ENCODE assay signal across 8 cellular contexts in genomic region chr2:26178746-26179436, GRCh38. TPM values are rescaled to one million over a fixed set of nuclear protein-coding genes. Genes with fewer than 3 reads are reported as not detected.
DNase-seq lines count a peak whose midpoint lies in the region; ATAC-seq, FAIRE-seq and TF ChIP-seq lines count a peak whose summit lies in the region.

No MANE protein-coding gene starts in this region.

- CTCF ChIA-PET in CD4-positive, alpha-beta memory T cell (lab: Charles Lee; ENCODE audit: partially characterized antibody): interaction anchor here (1.3 kb wide), 1 partner anchor 10 kb away, joined by 5 read pairs; no protein-coding TSS in a partner anchor
- CTCF ChIA-PET in mammary epithelial cell (lab: Charles Lee; ENCODE audit: low non-redundant PET): no interaction called here

- WGBS in mammary epithelial cell (ENCODE audit: low coverage, missing lambda C conversion rate): 32% methylated on average over 6 of the region's 48 CpGs

- intact Hi-C loops in CD4-positive, alpha-beta memory T cell (cut with micrococcal nuclease): no loop called here
- intact Hi-C loops in mammary epithelial cell (cut with micrococcal nuclease): no loop called here

- H3K4me1 ChIP-seq in CD4-positive, alpha-beta memory T cell (ENCODE audit: insufficient read depth, low read length): peaks cover 12% of the 10 kb centered on the region
- peaks cover 5% of the 10 kb centered on the region for H3K4me1 ChIP-seq in mammary epithelial cell (ENCODE audit: insufficient read depth, low read length)

- DNase-seq in CD4-positive, alpha-beta memory T cell: no peak
- no peak for DNase-seq in mammary epithelial cell
- DNase-seq in kidney epithelial cell (ENCODE audit: low read depth): no peak
- DNase-seq in stimulated activated naive CD8-positive, alpha-beta T cell treated with anti-CD3 and anti-CD28 coated beads, Interleukin-15, amount 100 ng/mL, for 72 hours: no peak
- no peak for DNase-seq in effector CD4-positive, alpha-beta T cell
- DNase-seq in HTR-8/SVneo (ENCODE audit: insufficient read length, low spot score): no peak

- H3K9ac ChIP-seq in mammary epithelial cell (ENCODE audit: insufficient read depth, low read length): no peak overlapping the region

- H3K27me3 Mint-ChIP-seq in CD4-positive, alpha-beta memory T cell: peaks cover 25 to 38% of the 10 kb centered on the region in 2 donors
- peaks cover 76% of the 10 kb centered on the region for H3K27me3 Mint-ChIP-seq in stimulated activated naive CD8-positive, alpha-beta T cell treated with anti-CD3 and anti-CD28 coated beads, Interleukin-15, amount 100 ng/mL, for 72 hours

- ATAC-seq in stimulated activated naive CD8-positive, alpha-beta T cell treated with anti-CD3 and anti-CD28 coated beads, Interleukin-15, amount 100 ng/mL, for 72 hours: peak; percentile 57
- ATAC-seq in GM18907 (IDR thresholded peaks at IDR 0.05; ENCODE audit: unreplicated experiment): no peak

- no peaks in the 10 kb centered on the region for H3K9me3 Mint-ChIP-seq in CD4-positive, alpha-beta memory T cell
- H3K9me3 Mint-ChIP-seq in stimulated activated naive CD8-positive, alpha-beta T cell treated with anti-CD3 and anti-CD28 coated beads, Interleukin-15, amount 100 ng/mL, for 72 hours: no peaks in the 10 kb centered on the region

- H4K20me1 ChIP-seq in mammary epithelial cell (ENCODE audit: insufficient read depth, low read length): no peaks in the 10 kb centered on the region

- no TSS peak for BruUV-seq in mammary epithelial cell (replicated peaks; lab: Mats Ljungman, UMichigan)

- in situ Hi-C loops in mammary epithelial cell (cut with MboI; ENCODE audit: low sequenced_read_pairs in 2 of 2): no loop called here

- dilution Hi-C loops in mammary epithelial cell (cut with HindIII; ENCODE audit: low sequenced_read_pairs): no loop called here

- no peaks in the 10 kb centered on the region for H3K36me3 ChIP-seq in CD4-positive, alpha-beta memory T cell (ENCODE audit: insufficient read depth, low read length)
- H3K36me3 ChIP-seq in mammary epithelial cell (ENCODE audit: insufficient read depth, low read length): no peaks in the 10 kb centered on the region
- H3K36me3 ChIP-seq in kidney epithelial cell (ENCODE audit: control insufficient read depth, insufficient read depth, low read length): no peaks in the 10 kb centered on the region

- H3K9me3 ChIP-seq in CD4-positive, alpha-beta memory T cell (ENCODE audit: control insufficient read depth in 1 of 2, low read length in 2 of 2): no peaks in the 10 kb centered on the region
- no peaks in the 10 kb centered on the region for H3K9me3 ChIP-seq in mammary epithelial cell (replicated peaks; ENCODE audit: insufficient read depth, low read length)

- TF ChIP-seq RAD21 in Ishikawa (IDR thresholded peaks at IDR 0.05; ENCODE audit: low read depth): no peak

- H3K79me2 ChIP-seq in mammary epithelial cell (ENCODE audit: insufficient read depth, low read length): no peaks in the 10 kb centered on the region

- POLR2A ChIA-PET in CD4-positive, alpha-beta memory T cell (lab: Charles Lee; ENCODE audit: partially characterized antibody): no interaction called here

- H3K4me3 ChIP-seq in CD4-positive, alpha-beta memory T cell (ENCODE audit: low read length in 2 of 2): peak overlapping the region in 1 of 2 donors; percentile 20
- peak overlapping the region in 2 of 3 experiments; percentile 28 to 34 for H3K4me3 ChIP-seq in mammary epithelial cell (replicated peaks in 1 of 3; ENCODE audit: insufficient read depth in 1 of 3, low read depth in 2 of 3, low read length in 3 of 3)
- H3K4me3 ChIP-seq in kidney epithelial cell (ENCODE audit: low read depth, low read length): peak overlapping the region; percentile 42

- peaks cover 10 to 21% (median 17%) of the 10 kb centered on the region in 4 donors for H3K4me1 Mint-ChIP-seq in CD4-positive, alpha-beta memory T cell
- peaks cover 33% of the 10 kb centered on the region for H3K4me1 Mint-ChIP-seq in stimulated activated naive CD8-positive, alpha-beta T cell treated with anti-CD3 and anti-CD28 coated beads, Interleukin-15, amount 100 ng/mL, for 72 hours

- peaks cover 0 to 2% of the 10 kb centered on the region in 2 donors for H3K36me3 Mint-ChIP-seq in CD4-positive, alpha-beta memory T cell

- no peak for FAIRE-seq in HTR-8/SVneo (lab: Jason Lieb, UNC)

- peak overlapping the region; percentile 61 to 81 (median 70) for H3K4me3 Mint-ChIP-seq in CD4-positive, alpha-beta memory T cell
- peak overlapping the region; percentile 72 to 81 for H3K4me3 Mint-ChIP-seq in stimulated activated naive CD8-positive, alpha-beta T cell treated with anti-CD3 and anti-CD28 coated beads, Interleukin-15, amount 100 ng/mL, for 72 hours

- TF ChIP-seq CTCF in mammary epithelial cell (conservative IDR thresholded peaks at IDR 0.05 in 1 of 2, IDR thresholded peaks at IDR 0.05 in 1 of 2; ENCODE audit: extremely low read depth in 1 of 2, insufficient read depth in 1 of 2, low read depth in 1 of 2, low read length in 2 of 2) (no peak), kidney epithelial cell (IDR thresholded peaks at IDR 0.05; ENCODE audit: insufficient read depth, low read length, poor library complexity, severe bottlenecking) (no peak)

- H3K27ac ChIP-seq in CD4-positive, alpha-beta memory T cell (ENCODE audit: low read depth, low read length): no peak overlapping the region
- no peak overlapping the region for H3K27ac ChIP-seq in mammary epithelial cell (ENCODE audit: insufficient read depth, low read depth, low read length)

- H3K4me2 ChIP-seq in mammary epithelial cell (ENCODE audit: insufficient read depth, low read depth, low read length): peak overlapping the region; percentile 62

- H3K27ac Mint-ChIP-seq in CD4-positive, alpha-beta memory T cell: peak overlapping the region in 1 of 7 donors; percentile 10
- no peak overlapping the region for H3K27ac Mint-ChIP-seq in stimulated activated naive CD8-positive, alpha-beta T cell treated with anti-CD3 and anti-CD28 coated beads, Interleukin-15, amount 100 ng/mL, for 72 hours

- peaks cover 7% of the 10 kb centered on the region for H3K27me3 ChIP-seq in CD4-positive, alpha-beta memory T cell (ENCODE audit: insufficient read depth, low read length)
- H3K27me3 ChIP-seq in mammary epithelial cell (ENCODE audit: insufficient read depth, low read length): peaks cover 2% of the 10 kb centered on the region
- peaks cover 17% of the 10 kb centered on the region for H3K27me3 ChIP-seq in kidney epithelial cell (ENCODE audit: control insufficient read depth, insufficient read depth, low read length)

- peak overlapping the region; percentile 42 for H2AFZ ChIP-seq in mammary epithelial cell (ENCODE audit: low read depth, low read length)

- TF ChIP-seq EP300 in Ishikawa (IDR thresholded peaks at IDR 0.05; ENCODE audit: borderline replicate concordance): no peak

TF ChIP-seq in Ishikawa, 13 proteins besides CTCF, POLR2A, EP300 and RAD21:
- TF ChIP-seq ZBTB7A (IDR thresholded peaks at IDR 0.05; ENCODE audit: low read depth) (peak; percentile 83; the same call in 1 of the 2 replicates), FOXM1 (IDR thresholded peaks at IDR 0.05; ENCODE audit: borderline replicate concordance, low read depth) (no peak), EGR1 (IDR thresholded peaks at IDR 0.05) (peak; percentile 80), CREB1 (IDR thresholded peaks at IDR 0.05; ENCODE audit: low read depth) (no peak)
TF ChIP-seq in Ishikawa: peak in this region for 2.

RNA-seq across cellular contexts. Expression of gene GAREM2, which starts 6.0 kb away (rescaled TPM):
- total RNA-seq in CD4-positive, alpha-beta memory T cell: 1 to 10 TPM; 3.2 to 3.6 TPM
- 1 to 10 TPM in 1 of 2 donors, under 1 TPM in 1; 0.14 to 2.3 TPM for polyA plus RNA-seq in CD4-positive, alpha-beta memory T cell
- under 1 TPM; 0.16 to 0.67 TPM for total RNA-seq in mammary epithelial cell
- polyA plus RNA-seq in mammary epithelial cell: 0.19 TPM
- 0.41 TPM for polyA minus RNA-seq in mammary epithelial cell
- 3.0 and 3.1 TPM in 2 replicates for total RNA-seq in kidney epithelial cell
